In genomic region chrX:154775611-154776349, GRCh38 we compare ENCODE assay signal across 11 cellular contexts. TPM values are rescaled to one million over a fixed set of nuclear protein-coding genes. Genes with fewer than 3 reads are reported as not detected.
DNase-seq lines count a peak whose midpoint lies in the region; ATAC-seq and TF ChIP-seq lines count a peak whose summit lies in the region.
"Had no signal": no experiment of that assay in that cellular context is flagged by ENCODE, and none has a peak within 500 bp of the region (broad histone marks: within the 10 kb centered on the region; RNA-seq: fewer than 3 reads in every experiment).

No MANE protein-coding gene starts in this region.

- peaks cover 61 to 69% of the 10 kb centered on the region in 2 donors for H3K36me3 Mint-ChIP-seq in CD14-positive monocyte

- peaks cover 3% of the 10 kb centered on the region for H3K4me1 Mint-ChIP-seq in CD14-positive monocyte
- H3K4me1 Mint-ChIP-seq: memory B cell had no signal

- ATAC-seq in GM21737 (IDR thresholded peaks at IDR 0.05; ENCODE audit: unreplicated experiment) (no peak), HG02884 (IDR thresholded peaks at IDR 0.05; ENCODE audit: unreplicated experiment) (no peak)

- H3K4me3 Mint-ChIP-seq in CD14-positive monocyte, result no peak overlapping the region
- H3K4me3 Mint-ChIP-seq: memory B cell; T-helper 1 cell treated with Interleukin-12 subunit alpha and Interleukin-12 subunit beta and Interleukin-4 antibody, amounts not matched to agents 30 μg/mL and 1 μg/mL, for 36 hours had no signal

- DNase-seq in CD14-positive monocyte (ENCODE audit: low spot score), result no peak
- peak; percentile 35 for DNase-seq in M059J (ENCODE audit: low read depth)
- DNase-seq in activated naive CD4-positive, alpha-beta T cell treated with anti-CD3 and anti-CD28 coated beads, Interleukin-2, amount 50 U/mL, for 16 hours, result peak; percentile 36
- DNase-seq in left kidney (ENCODE audit: low read depth, low spot score), result peak; percentile 15
- DNase-seq in NCI-H1436 (lab: John Stamatoyannopoulos, UW), result no peak
- DNase-seq in COLO829 (ENCODE audit: low spot score), result no peak
- DNase-seq: GF-D8 had no signal

- intact Hi-C loops in CD14-positive monocyte (cut with micrococcal nuclease), result loop anchor here in 1 of 2 donors (10.0 kb wide), 1 partner anchor 59 kb away; the partner anchor contains the start of gene SMIM9

- no peak for TF ChIP-seq CTCF in CD14-positive monocyte (IDR thresholded peaks at IDR 0.05)

- H3K27ac Mint-ChIP-seq in CD14-positive monocyte, result peak overlapping the region in 4 of 7 donors; percentile 5 to 57 (median 30)
- H3K27ac Mint-ChIP-seq: memory B cell; T-helper 1 cell treated with Interleukin-12 subunit alpha and Interleukin-12 subunit beta and Interleukin-4 antibody, amounts not matched to agents 30 μg/mL and 1 μg/mL, for 36 hours had no signal

- peaks cover 0 to 2% (median 0%) of the 10 kb centered on the region in 3 donors for H3K27me3 Mint-ChIP-seq in CD14-positive monocyte (ENCODE audit: low read depth in 3 of 3)
- H3K27me3 Mint-ChIP-seq: memory B cell had no signal

- peaks cover 0 to 7% (median 0%) of the 10 kb centered on the region in 7 donors for H3K9me3 Mint-ChIP-seq in CD14-positive monocyte
- H3K9me3 Mint-ChIP-seq: memory B cell; T-helper 1 cell treated with Interleukin-12 subunit alpha and Interleukin-12 subunit beta and Interleukin-4 antibody, amounts not matched to agents 30 μg/mL and 1 μg/mL, for 36 hours had no signal

RNA-seq across cellular contexts. Expression of gene DKC1, which starts 13.1 kb away (rescaled TPM):
- polyA plus RNA-seq in CD14-positive monocyte, result 10 to 100 TPM; 14.1 to 17.0 TPM
- total RNA-seq in M059J (2014; rRNA removed; shearing (Covaris generic)), result 63.9 and 71.2 TPM in 2 replicates

RNA-seq across cellular contexts. Expression of gene GAB3, which starts 24.9 kb away (rescaled TPM):
- polyA plus RNA-seq in CD14-positive monocyte, result 1 to 10 TPM; 6.2 to 9.5 TPM
- 6.0 and 15.6 TPM in 2 replicates for total RNA-seq in M059J (2014; rRNA removed; shearing (Covaris generic))

RNA-seq across cellular contexts. Expression of gene MPP1, which starts 29.5 kb away (rescaled TPM):
- 100 to 1,000 TPM; 120 to 135 TPM for polyA plus RNA-seq in CD14-positive monocyte
- 59.6 and 69.5 TPM in 2 replicates for total RNA-seq in M059J (2014; rRNA removed; shearing (Covaris generic))

RNA-seq across cellular contexts. Expression of gene SMIM9, which starts 58.7 kb away (rescaled TPM):
- polyA plus RNA-seq in CD14-positive monocyte, result not detected
- total RNA-seq in M059J (2014; rRNA removed; shearing (Covaris generic)), result not detected in 2 replicates

Comparison
In these comparisons a context has a peak if more than half of its experiments do, and no peak if none do; other contexts are left out.
1. DNase-seq: peak in M059J (single experiment), activated naive CD4-positive, alpha-beta T cell treated with anti-CD3 and anti-CD28 coated beads, Interleukin-2, amount 50 U/mL, for 16 hours (single experiment) and left kidney (single experiment); none in CD14-positive monocyte (single experiment), NCI-H1436 (single experiment) and COLO829 (single experiment).